In genomic region chr19:42191855-42192254, GRCh38 we compare ENCODE assay signal across 1 cellular context.
TF ChIP-seq lines count a peak whose summit lies in the region.

No MANE protein-coding gene starts in this region.

TF ChIP-seq in K562, 482 proteins besides CTCF, POLR2A, EP300 and RAD21 (continued from another document):
- TF ChIP-seq ZNF518B (CRISPR knock-in tag; IDR thresholded peaks at IDR 0.05) (no peak), NCOA6 (IDR thresholded peaks at IDR 0.05) (no peak), STAT5A (IDR thresholded peaks at IDR 0.05; ENCODE audit: borderline replicate concordance, low read length) (no peak), NFE2 (IDR thresholded peaks at IDR 0.05; ENCODE audit: low read depth) (no peak), PYGO2 (tag; IDR thresholded peaks at IDR 0.05) (no peak), JUN (IDR thresholded peaks at IDR 0.05; ENCODE audit: borderline replicate concordance, low read depth, low read length) (peak; percentile 63; the same call in 1 of the 2 replicates), JUN (CRISPR knock-in tag; IDR thresholded peaks at IDR 0.05; ENCODE audit: borderline replicate concordance) (no peak), ID3 (CRISPR knock-in tag; IDR thresholded peaks at IDR 0.05) (no peak), ID3 (tag; IDR thresholded peaks at IDR 0.05) (no peak), MAZ (CRISPR knock-in tag; conservative IDR thresholded peaks at IDR 0.05 in 1 of 2, IDR thresholded peaks at IDR 0.05 in 1 of 2) (no peak), HMBOX1 (IDR thresholded peaks at IDR 0.05) (peak; percentile 27), HMGN3 (IDR thresholded peaks at IDR 0.05; ENCODE audit: borderline replicate concordance, extremely low read depth, insufficient read length, low read depth, low read length) (no peak), FUS (optimal IDR thresholded peaks at IDR 0.05; ENCODE audit: low read depth, low read length) (no peak), GABPA (tag; conservative IDR thresholded peaks at IDR 0.05; ENCODE audit: low read depth) (no peak), ZNF830 (CRISPR knock-in tag; IDR thresholded peaks at IDR 0.05) (no peak), PTTG1 (tag; IDR thresholded peaks at IDR 0.05; ENCODE audit: low read depth) (no peak), RHOXF2B (CRISPR knock-in tag; conservative IDR thresholded peaks at IDR 0.05) (no peak), MBD2 (IDR thresholded peaks at IDR 0.05; ENCODE audit: borderline replicate concordance, low read depth) (no peak), ZNF436 (CRISPR knock-in tag; IDR thresholded peaks at IDR 0.05) (no peak), JUND (IDR thresholded peaks at IDR 0.05; ENCODE audit: borderline replicate concordance, low read depth, low read length) (0 out of 2 replicates have a peak, but pooled peaks have one; percentile 37), JUND (tag; IDR thresholded peaks at IDR 0.05; ENCODE audit: borderline replicate concordance, low read depth, low read length) (no peak), ZNF695 (CRISPR knock-in tag; IDR thresholded peaks at IDR 0.05) (no peak), NFIC (IDR thresholded peaks at IDR 0.05) (peak; percentile 34; the same call in 1 of the 2 replicates), PRMT5 (CRISPR knock-in tag; IDR thresholded peaks at IDR 0.05) (no peak), ZNF263 (CRISPR knock-in tag; IDR thresholded peaks at IDR 0.05; ENCODE audit: borderline replicate concordance) (0 out of 2 replicates have a peak, but pooled peaks have one; percentile 20), ATF3 (IDR thresholded peaks at IDR 0.05) (peak; percentile 69; the same call in 1 of the 2 replicates), ATF3 (CRISPR knock-in tag; conservative IDR thresholded peaks at IDR 0.05) (no peak), ZKSCAN8 (CRISPR knock-in tag; IDR thresholded peaks at IDR 0.05) (no peak)
